ENCODE assay signal across 8 cellular contexts in the genomic region with DNA sequence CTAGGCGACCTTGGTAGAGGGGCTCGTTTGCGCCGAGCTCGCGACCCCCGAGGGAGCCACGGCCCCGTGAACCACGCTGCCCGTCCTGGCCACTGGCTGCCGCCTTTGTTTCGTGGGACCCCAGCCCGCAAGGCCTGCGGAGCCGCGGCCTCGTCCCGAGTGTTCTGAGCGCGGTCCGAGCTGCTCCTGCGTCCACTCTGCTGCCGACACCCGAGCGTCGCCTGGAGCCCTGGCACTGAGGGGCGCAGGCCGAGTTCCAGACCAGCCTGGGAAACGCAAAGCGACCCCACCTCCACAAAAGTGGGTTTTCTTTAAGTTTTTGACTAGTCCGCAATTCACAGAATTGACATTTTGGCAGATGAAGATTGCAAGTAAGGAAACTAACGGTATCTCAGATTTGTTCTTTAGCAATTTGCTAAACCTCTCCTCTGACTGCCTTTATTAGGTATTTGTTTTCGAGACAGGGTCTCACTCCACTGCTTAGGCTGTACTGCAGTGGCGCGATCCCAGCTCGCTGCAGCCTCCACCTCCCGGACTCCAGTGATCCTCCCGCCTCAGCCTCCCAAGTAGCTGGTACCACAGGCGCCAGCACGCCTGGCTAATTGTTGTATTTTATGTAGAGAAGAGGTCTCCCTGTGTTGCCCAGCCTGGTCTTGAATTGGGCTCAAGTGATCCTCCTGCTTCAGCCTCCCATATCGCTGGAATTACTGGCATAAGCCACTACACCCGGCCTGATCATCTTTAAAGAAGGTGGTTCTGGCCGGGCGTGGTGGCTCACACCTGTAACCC. TPM values are rescaled to one million over a fixed set of nuclear protein-coding genes. Genes with fewer than 3 reads are reported as not detected.
DNase-seq lines count a peak whose midpoint lies in the region; ATAC-seq, FAIRE-seq and TF ChIP-seq lines count a peak whose summit lies in the region.

No MANE protein-coding gene starts in this region.

- H3K4me3 Mint-ChIP-seq in natural killer cell = peak overlapping the region; percentile 31

- H3K36me3 Mint-ChIP-seq in natural killer cell = no peaks in the 10 kb centered on the region

- peak overlapping the region in 1 of 2 donors; percentile 99 for H3K27ac Mint-ChIP-seq in natural killer cell

- no peaks in the 10 kb centered on the region for H3K27me3 Mint-ChIP-seq in natural killer cell (ENCODE audit: low read depth in 2 of 2)

- H3K27me3 ChIP-seq in BE2C (no peaks in the 10 kb centered on the region), MG63 (no peaks in the 10 kb centered on the region), dorsolateral prefrontal cortex (no peaks in the 10 kb centered on the region)

- no peak for TF ChIP-seq CTCF in BE2C (IDR thresholded peaks at IDR 0.05; ENCODE audit: low read depth, low read length)
- no peak for TF ChIP-seq CTCF in dorsolateral prefrontal cortex (IDR thresholded peaks at IDR 0.05 in 54 of 56, conservative IDR thresholded peaks at IDR 0.05 in 2 of 56; ENCODE audit: low read depth in 1 of 56, partially characterized antibody in 56 of 56)
- TF ChIP-seq CTCF in natural killer cell (IDR thresholded peaks at IDR 0.05) = no peak

- intact Hi-C loops in dorsolateral prefrontal cortex (cut with DNase I) = loop anchor here (2.0 to 5.0 kb wide), 3 partner anchors 57 to 271 kb away; a partner anchor contains a TSS
- intact Hi-C loops in natural killer cell (cut with micrococcal nuclease) = loop anchor here (2.0 to 5.0 kb wide), 3 partner anchors 57 to 239 kb away; a partner anchor contains a TSS

- H3K4me1 Mint-ChIP-seq in natural killer cell = peaks cover 8 to 18% of the 10 kb centered on the region in 2 donors

- H3K4me1 ChIP-seq in BE2C = no peaks in the 10 kb centered on the region

- H3K9me3 ChIP-seq in BE2C = no peaks in the 10 kb centered on the region
- no peaks in the 10 kb centered on the region for H3K9me3 ChIP-seq in MG63

- H3K9me3 Mint-ChIP-seq in natural killer cell = no peaks in the 10 kb centered on the region

- no peak for FAIRE-seq in urothelium cell line (lab: Jason Lieb, UNC)

- ATAC-seq in natural killer cell = no peak
- ATAC-seq in HG03442 (IDR thresholded peaks at IDR 0.05; ENCODE audit: unreplicated experiment) = no peak

- H3K27ac ChIP-seq in dorsolateral prefrontal cortex = peak overlapping the region in 55 of 59 donors; percentile 5 to 100 (median 98)

- peak overlapping the region; percentile 56 for H3K4me3 ChIP-seq in BE2C (ENCODE audit: low read depth, low read length)
- H3K4me3 ChIP-seq in MG63 = peak overlapping the region; percentile 91
- H3K4me3 ChIP-seq in dorsolateral prefrontal cortex = peak overlapping the region; percentile 60 to 100 (median 97)

- DNase-seq in BE2C (no peak), MG63 (no peak), dorsolateral prefrontal cortex (no peak), natural killer cell (no peak), urothelium cell line (ENCODE audit: low spot score) (no peak), DMS 273 (lab: John Stamatoyannopoulos, UW; ENCODE audit: unreplicated experiment) (no peak), 8988T (no peak)

- H3K36me3 ChIP-seq in BE2C (no peaks in the 10 kb centered on the region), MG63 (peaks cover 72% of the 10 kb centered on the region)

RNA-seq across cellular contexts. Expression of a gene that starts 0.9 kb away (rescaled TPM):
- 200 TPM for polyA plus RNA-seq in BE2C (2012; ENCODE audit: insufficient read depth, insufficient read length, low read depth)
- 556 and 832 TPM in 2 replicates for total RNA-seq in MG63 (2014; rRNA removed; shearing (Covaris generic); ENCODE audit: low replicate concordance)
- total RNA-seq in dorsolateral prefrontal cortex = 100 to 1,000 TPM in 68 of 120 experiments, 10 to 100 TPM in 52; 67.4 to 242 (median 102) TPM
- total RNA-seq in natural killer cell = 100 to 1,000 TPM; 113 to 120 (median 118) TPM

RNA-seq across cellular contexts. Expression of a gene that starts 27.5 kb away (rescaled TPM):
- 195 TPM for polyA plus RNA-seq in BE2C (2012; ENCODE audit: insufficient read depth, insufficient read length, low read depth)
- total RNA-seq in MG63 (2014; rRNA removed; shearing (Covaris generic); ENCODE audit: low replicate concordance) = 78.8 and 207 TPM in 2 replicates
- total RNA-seq in dorsolateral prefrontal cortex (100 to 1,000 TPM in 19 of 120 experiments, 10 to 100 TPM in 101; 50.7 to 122 (median 86.8) TPM), natural killer cell (10 to 100 TPM; 27.6 to 35.0 (median 30.6) TPM)

RNA-seq across cellular contexts. Expression of a gene that starts 29.4 kb away (rescaled TPM):
- polyA plus RNA-seq in BE2C (2012; ENCODE audit: insufficient read depth, insufficient read length, low read depth) = 0.42 TPM
- 0.63 TPM in 1 of 2 replicates, not detected in the other for total RNA-seq in MG63 (2014; rRNA removed; shearing (Covaris generic); ENCODE audit: low replicate concordance)
- total RNA-seq in dorsolateral prefrontal cortex = 1 to 10 TPM; 1.5 to 6.7 (median 3.8) TPM
- 1 to 10 TPM; 1.5 to 2.4 (median 2.2) TPM for total RNA-seq in natural killer cell

RNA-seq across cellular contexts. Expression of a gene that starts 52.6 kb away (rescaled TPM):
- not detected for polyA plus RNA-seq in BE2C (2012; ENCODE audit: insufficient read depth, insufficient read length, low read depth)
- 0.20 and 0.30 TPM in 2 replicates for total RNA-seq in MG63 (2014; rRNA removed; shearing (Covaris generic); ENCODE audit: low replicate concordance)
- 1 to 10 TPM in 17 of 120 experiments, under 1 TPM in 67, not detected in 36; 0.20 to 2.8 (median 0.70) TPM for total RNA-seq in dorsolateral prefrontal cortex
- 1 to 10 TPM; 3.5 to 5.2 (median 5.0) TPM for total RNA-seq in natural killer cell

RNA-seq across cellular contexts. Expression of a gene that starts 52.8 kb away (rescaled TPM):
- polyA plus RNA-seq in BE2C (2012; ENCODE audit: insufficient read depth, insufficient read length, low read depth) = 3.7 TPM
- 3.0 and 25.8 TPM in 2 replicates for total RNA-seq in MG63 (2014; rRNA removed; shearing (Covaris generic); ENCODE audit: low replicate concordance)
- total RNA-seq in dorsolateral prefrontal cortex (10 to 100 TPM in 34 of 120 experiments, 1 to 10 TPM in 86; 4.1 to 15.0 (median 8.8) TPM), natural killer cell (10 to 100 TPM; 19.0 to 21.7 (median 20.0) TPM)
